ENCODE assay signal across 19 cellular contexts in genomic region chr4:132707955-132708354, GRCh38.
DNase-seq lines count a peak whose midpoint lies in the region; ATAC-seq and TF ChIP-seq lines count a peak whose summit lies in the region.
"Had no signal": no experiment of that assay in that cellular context is flagged by ENCODE, and none has a peak within 500 bp of the region (broad histone marks: within the 10 kb centered on the region; RNA-seq: fewer than 3 reads in every experiment).

No MANE protein-coding gene starts in this region.

- TF ChIP-seq CTCF in mammary epithelial cell (conservative IDR thresholded peaks at IDR 0.05 in 1 of 2, IDR thresholded peaks at IDR 0.05 in 1 of 2; ENCODE audit: extremely low read depth in 1 of 2, insufficient read depth in 1 of 2, low read depth in 1 of 2, low read length in 2 of 2) (no peak), breast epithelium (IDR thresholded peaks at IDR 0.05) (no peak), GM23338 (conservative IDR thresholded peaks at IDR 0.05; ENCODE audit: low read depth in 2 of 2) (no peak), OCI-LY1 (IDR thresholded peaks at IDR 0.05; ENCODE audit: low read length) (no peak)

- CTCF ChIA-PET in mammary epithelial cell (lab: Charles Lee; ENCODE audit: low non-redundant PET), result no interaction called here

- H2BK5ac ChIP-seq in mesendoderm (ENCODE audit: low read length), result no peak overlapping the region

- no peak overlapping the region for H2BK15ac ChIP-seq in mesendoderm (replicated peaks; ENCODE audit: low read depth)

- in situ Hi-C loops in mammary epithelial cell (cut with MboI; ENCODE audit: low sequenced_read_pairs in 2 of 2), result no loop called here

- H4K20me1 ChIP-seq in mammary epithelial cell (ENCODE audit: insufficient read depth, low read length) (no peaks in the 10 kb centered on the region), GM23338 (replicated peaks; ENCODE audit: insufficient read depth) (no peaks in the 10 kb centered on the region), OCI-LY1 (ENCODE audit: insufficient read depth, low read length) (no peaks in the 10 kb centered on the region)
- H4K20me1 ChIP-seq: BLaER1 treated with 17β-estradiol and CSF1 and Interleukin-3, amounts not matched to agents 10 nM and 100 nM had no signal

- no TSS peak for BruUV-seq in mammary epithelial cell (replicated peaks; lab: Mats Ljungman, UMichigan)

- no peak overlapping the region for H4K5ac ChIP-seq in mesendoderm (ENCODE audit: low read length)

- H3K4me2 ChIP-seq in mammary epithelial cell (ENCODE audit: insufficient read depth, low read depth, low read length) (peak overlapping the region; percentile 2), GM23338 (no peak overlapping the region), OCI-LY1 (ENCODE audit: low read length) (no peak overlapping the region), mesendoderm (ENCODE audit: low read length) (no peak overlapping the region)
- H3K4me2 ChIP-seq: BLaER1 treated with 17β-estradiol and CSF1 and Interleukin-3, amounts not matched to agents 10 nM and 100 nM had no signal

- no peak overlapping the region for H3K18ac ChIP-seq in mesendoderm (ENCODE audit: low read length)

- WGBS in mammary epithelial cell (ENCODE audit: low coverage, missing lambda C conversion rate), result 5% methylated on average over 2 of the region's 2 CpGs
- WGBS in mesendoderm (ENCODE audit: extremely low coverage, insufficient coverage, low lambda C conversion rate), result no CpG with 5 or more reads among the region's 2 CpGs

- no peaks in the 10 kb centered on the region for H3K79me1 ChIP-seq in mesendoderm (ENCODE audit: low read length)

- no peak overlapping the region for H3K4ac ChIP-seq in mesendoderm (ENCODE audit: low read depth, low read length)

- H3K9ac ChIP-seq in mammary epithelial cell (ENCODE audit: insufficient read depth, low read length) (no peak overlapping the region), OCI-LY1 (ENCODE audit: low read length) (no peak overlapping the region), mesendoderm (ENCODE audit: low read length) (no peak overlapping the region)
- H3K9ac ChIP-seq: BLaER1 treated with 17β-estradiol and CSF1 and Interleukin-3, amounts not matched to agents 10 nM and 100 nM had no signal

- no peaks in the 10 kb centered on the region for H3F3A ChIP-seq in GM23338 (replicated peaks; ENCODE audit: low read depth)
- no peaks in the 10 kb centered on the region for H3F3A ChIP-seq in OCI-LY1 (ENCODE audit: insufficient read depth, low read length)

- intact Hi-C loops in mammary epithelial cell (cut with micrococcal nuclease), result no loop called here
- intact Hi-C loops in breast epithelium (cut with DNase I; ENCODE audit: low total_unique reads), result no loop called here
- intact Hi-C loops in head of caudate nucleus (cut with DNase I), result no loop called here

- dilution Hi-C loops in mammary epithelial cell (cut with HindIII; ENCODE audit: low sequenced_read_pairs), result no loop called here

- no peak overlapping the region for H3K4me3 Mint-ChIP-seq in GM23338
- H3K4me3 Mint-ChIP-seq: CD14-positive monocyte; CD4-positive, alpha-beta T cell; CD8-positive, alpha-beta memory T cell; HFFc6 had no signal

- no peak overlapping the region for H3K56ac ChIP-seq in mesendoderm (ENCODE audit: low read length)

- H3K36me3 Mint-ChIP-seq in GM23338 (ENCODE audit: low read depth), result no peaks in the 10 kb centered on the region
- H3K36me3 Mint-ChIP-seq: CD14-positive monocyte; CD8-positive, alpha-beta memory T cell had no signal

- H3K9me2 ChIP-seq in GM23338 (ENCODE audit: insufficient read depth) (no peaks in the 10 kb centered on the region), OCI-LY1 (ENCODE audit: low read depth, low read length) (no peaks in the 10 kb centered on the region)

- no peak for ATAC-seq in GM23338

- no peaks in the 10 kb centered on the region for H3K27me3 Mint-ChIP-seq in GM23338 (ENCODE audit: insufficient read depth, low read depth, poor library complexity)
- H3K27me3 Mint-ChIP-seq: CD4-positive, alpha-beta T cell; CD8-positive, alpha-beta memory T cell had no signal

- TF ChIP-seq POLR2A in breast epithelium (IDR thresholded peaks at IDR 0.05), result no peak

- H3K27me3 ChIP-seq in mammary epithelial cell (ENCODE audit: insufficient read depth, low read length) (no peaks in the 10 kb centered on the region), breast epithelium (no peaks in the 10 kb centered on the region), GM23338 (ENCODE audit: insufficient read depth) (no peaks in the 10 kb centered on the region), OCI-LY1 (ENCODE audit: insufficient read depth, low read length) (no peaks in the 10 kb centered on the region), mesendoderm (ENCODE audit: insufficient read depth, low read length, poor library complexity) (no peaks in the 10 kb centered on the region)
- H3K27me3 ChIP-seq: BE2C; BLaER1 treated with 17β-estradiol and CSF1 and Interleukin-3, amounts not matched to agents 10 nM and 100 nM had no signal

- H3K9me3 ChIP-seq in mammary epithelial cell (replicated peaks; ENCODE audit: insufficient read depth, low read length), result no peaks in the 10 kb centered on the region
- no peaks in the 10 kb centered on the region for H3K9me3 ChIP-seq in breast epithelium
- 0 out of 2 replicates have a peak, but pooled peaks cover 5% of the 10 kb centered on the region for H3K9me3 ChIP-seq in OCI-LY1 (ENCODE audit: low read length)
- H3K9me3 ChIP-seq: BE2C; BLaER1 treated with 17β-estradiol and CSF1 and Interleukin-3, amounts not matched to agents 10 nM and 100 nM; HAP-1 had no signal

- H3K36me3 ChIP-seq in mammary epithelial cell (ENCODE audit: insufficient read depth, low read length) (no peaks in the 10 kb centered on the region), breast epithelium (no peaks in the 10 kb centered on the region), GM23338 (ENCODE audit: insufficient read depth) (no peaks in the 10 kb centered on the region), OCI-LY1 (ENCODE audit: insufficient read depth, low read length) (no peaks in the 10 kb centered on the region), mesendoderm (ENCODE audit: control insufficient read depth, insufficient read depth, low read length) (no peaks in the 10 kb centered on the region)
- H3K36me3 ChIP-seq: BE2C; BLaER1 treated with 17β-estradiol and CSF1 and Interleukin-3, amounts not matched to agents 10 nM and 100 nM; HAP-1 had no signal

- DNase-seq in mammary epithelial cell (no peak), breast epithelium (ENCODE audit: low spot score in 2 of 2) (no peak), GM23338 (ENCODE audit: low spot score) (no peak), head of caudate nucleus (no peak), mesendoderm (no peak)
- DNase-seq: ACHN; AML-193; BE2C; CD4-positive, alpha-beta T cell; CD8-positive, alpha-beta memory T cell; DMS 273 treated with DMSO at 0.1 percent for 48 hours; DMS79; GF-D8; GOT3; HFFc6 had no signal

- no peak overlapping the region for H2BK120ac ChIP-seq in mesendoderm (ENCODE audit: low read depth, low read length)

- H3K9me3 Mint-ChIP-seq in GM23338, result no peaks in the 10 kb centered on the region
- H3K9me3 Mint-ChIP-seq: CD14-positive monocyte; CD4-positive, alpha-beta T cell; HFFc6 had no signal

- peak overlapping the region; percentile 2 for H2AFZ ChIP-seq in mammary epithelial cell (ENCODE audit: low read depth, low read length)
- peak overlapping the region; percentile 6; the same call in 1 of the 2 replicates for H2AFZ ChIP-seq in GM23338
- peak overlapping the region; percentile 68 for H2AFZ ChIP-seq in OCI-LY1 (ENCODE audit: low read length)

- no peak overlapping the region for H2AK5ac ChIP-seq in mesendoderm (ENCODE audit: low read length)

- peaks cover 2% of the 10 kb centered on the region for H3K4me1 ChIP-seq in mammary epithelial cell (ENCODE audit: insufficient read depth, low read length)
- no peaks in the 10 kb centered on the region for H3K4me1 ChIP-seq in breast epithelium
- no peaks in the 10 kb centered on the region for H3K4me1 ChIP-seq in GM23338 (ENCODE audit: insufficient read depth)
- H3K4me1 ChIP-seq in OCI-LY1 (ENCODE audit: insufficient read depth, low read length, severe bottlenecking), result peaks cover 8% of the 10 kb centered on the region
- no peaks in the 10 kb centered on the region for H3K4me1 ChIP-seq in mesendoderm (ENCODE audit: control insufficient read depth, low read depth, low read length)
- H3K4me1 ChIP-seq: BE2C; BLaER1 treated with 17β-estradiol and CSF1 and Interleukin-3, amounts not matched to agents 10 nM and 100 nM had no signal

- H3K27ac ChIP-seq in mammary epithelial cell (ENCODE audit: insufficient read depth, low read depth, low read length), result no peak overlapping the region
- no peak overlapping the region for H3K27ac ChIP-seq in breast epithelium
- H3K27ac ChIP-seq in GM23338 (ENCODE audit: low read depth), result no peak overlapping the region
- no peak overlapping the region for H3K27ac ChIP-seq in OCI-LY1 (ENCODE audit: low read depth, low read length, poor library complexity, severe bottlenecking)
- H3K27ac ChIP-seq in mesendoderm (ENCODE audit: low read depth, low read length), result no peak overlapping the region
- H3K27ac ChIP-seq: BLaER1 treated with 17β-estradiol and CSF1 and Interleukin-3, amounts not matched to agents 10 nM and 100 nM had no signal

- H3K4me1 Mint-ChIP-seq in GM23338, result no peaks in the 10 kb centered on the region
- H3K4me1 Mint-ChIP-seq: CD14-positive monocyte; CD8-positive, alpha-beta memory T cell had no signal

- H3K4me3 ChIP-seq in mammary epithelial cell (replicated peaks in 1 of 3; ENCODE audit: insufficient read depth in 1 of 3, low read depth in 2 of 3, low read length in 3 of 3), result no peak overlapping the region
- H3K4me3 ChIP-seq in breast epithelium, result no peak overlapping the region
- no peak overlapping the region for H3K4me3 ChIP-seq in GM23338
- H3K4me3 ChIP-seq in OCI-LY1 (ENCODE audit: low read depth, low read length, poor library complexity, severe bottlenecking), result no peak overlapping the region
- no peak overlapping the region for H3K4me3 ChIP-seq in mesendoderm (ENCODE audit: low read length)
- H3K4me3 ChIP-seq: BLaER1 treated with 17β-estradiol and CSF1 and Interleukin-3, amounts not matched to agents 10 nM and 100 nM; HAP-1 had no signal

- no peak overlapping the region for H3K23ac ChIP-seq in mesendoderm (ENCODE audit: low read length)

- H3K79me2 ChIP-seq in mammary epithelial cell (ENCODE audit: insufficient read depth, low read length) (no peaks in the 10 kb centered on the region), GM23338 (replicated peaks; ENCODE audit: insufficient read depth) (no peaks in the 10 kb centered on the region), OCI-LY1 (ENCODE audit: insufficient read depth, low read length) (no peaks in the 10 kb centered on the region), mesendoderm (ENCODE audit: control insufficient read depth, insufficient read depth, low read length) (no peaks in the 10 kb centered on the region)

- H3K27ac Mint-ChIP-seq in GM23338, result no peak overlapping the region
- H3K27ac Mint-ChIP-seq: CD14-positive monocyte; CD4-positive, alpha-beta T cell; CD8-positive, alpha-beta memory T cell; HFFc6 had no signal

- no peak overlapping the region for H4K8ac ChIP-seq in mesendoderm (ENCODE audit: low read depth, low read length)

Comparison
In these comparisons a context has a peak if more than half of its experiments do, and no peak if none do; other contexts are left out.
1. H2AFZ ChIP-seq: peak in every context shown above with its lines; median percentile 68 in OCI-LY1; 6 in GM23338; 2 in mammary epithelial cell.